Comparison of ENCODE assay signal across 8 cellular contexts in genomic region chr16:66717112-66717675, GRCh38. TPM values are rescaled to one million over a fixed set of nuclear protein-coding genes. Genes with fewer than 3 reads are reported as not detected.
A peak's percentile ranks its signal among the peaks of the same experiment; 100 is the strongest.
DNase-seq lines count a peak whose midpoint lies in the region; ATAC-seq lines count a peak whose summit lies in the region.

No MANE protein-coding gene starts in this region.

- peak; percentile 1 for DNase-seq in NCI-H2196 (lab: John Stamatoyannopoulos, UW; ENCODE audit: unreplicated experiment)
- no peak for DNase-seq in NCI-H2196 treated with DMSO at 0.1 percent for 48 hours (lab: John Stamatoyannopoulos, UW; ENCODE audit: unreplicated experiment)
- DNase-seq in NAMALWA (ENCODE audit: low spot score), result peak; percentile 28
- peak; percentile 59 for DNase-seq in astrocyte of the hippocampus (ENCODE audit: low read depth, low spot score)
- peak; percentile 47 to 66 for DNase-seq in left colon
- DNase-seq in NK-92 (lab: John Stamatoyannopoulos, UW; ENCODE audit: unreplicated experiment), result no peak

- intact Hi-C loops in left colon (cut with DNase I, micrococcal nuclease), result no loop called here

- ATAC-seq in left colon, result peak; percentile 71
- ATAC-seq in HG03135 (IDR thresholded peaks at IDR 0.05; ENCODE audit: unreplicated experiment), result no peak
- no peak for ATAC-seq in HG02642 (IDR thresholded peaks at IDR 0.05; ENCODE audit: poor library complexity, unreplicated experiment)

RNA-seq across cellular contexts. Expression of gene CMTM4, which starts 20.7 kb away (rescaled TPM):
- total RNA-seq in left colon, result 100 to 1,000 TPM; 168 to 172 TPM

RNA-seq across cellular contexts. Expression of gene DYNC1LI2, which starts 34.2 kb away (rescaled TPM):
- total RNA-seq in left colon, result 100 to 1,000 TPM; 165 to 171 TPM

Comparison
In these comparisons a context has a peak if more than half of its experiments do, and no peak if none do; other contexts are left out.
1. DNase-seq: peak in NCI-H2196 (single experiment), NAMALWA (single experiment), astrocyte of the hippocampus (single experiment) and left colon (2 of 2); none in NCI-H2196 treated with DMSO at 0.1 percent for 48 hours (single experiment) and NK-92 (single experiment).